ENCODE assay signal across 13 cellular contexts in the genomic region with DNA sequence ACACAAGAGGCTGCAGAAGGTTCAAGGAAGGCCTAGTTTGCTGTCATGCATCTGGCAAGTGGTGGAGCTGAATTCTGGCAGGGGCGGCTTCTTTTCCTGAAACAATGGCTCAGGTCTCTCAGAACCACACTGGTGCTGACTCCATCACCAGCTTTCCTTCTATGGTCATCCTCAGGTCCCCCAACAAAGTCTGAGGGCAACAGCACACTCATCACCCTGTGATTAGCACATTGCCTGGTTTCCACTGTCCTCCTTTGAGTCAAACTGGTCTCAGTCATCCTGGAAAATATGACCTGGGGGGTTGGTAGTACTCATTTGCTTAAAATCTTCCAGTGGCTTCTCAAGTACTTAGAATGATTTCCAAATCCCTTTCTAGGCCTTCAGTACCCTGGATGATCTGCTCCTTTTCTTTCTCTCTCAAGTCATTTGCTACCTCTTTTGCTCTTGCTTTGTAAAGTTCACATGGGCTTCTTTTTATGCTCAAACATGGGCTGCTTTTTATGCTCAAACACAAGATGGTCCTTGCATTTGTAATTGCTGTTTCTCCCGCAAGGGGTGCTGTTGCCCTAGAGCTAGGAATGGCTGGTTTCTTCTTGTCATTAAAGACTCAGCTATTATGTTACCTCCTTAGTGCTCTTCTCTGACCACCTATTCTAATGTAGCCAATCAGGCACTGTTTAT.
DNase-seq lines count a peak whose midpoint lies in the region; ATAC-seq and TF ChIP-seq lines count a peak whose summit lies in the region.
"Had no signal": no experiment of that assay in that cellular context is flagged by ENCODE, and none has a peak within 500 bp of the region (broad histone marks: within the 10 kb centered on the region; RNA-seq: fewer than 3 reads in every experiment).

No MANE protein-coding gene starts in this region.

- CTCF ChIA-PET in HCT116 (lab: Charles Lee), result interaction anchor here (0.9 to 1.7 kb wide), 3 partner anchors 14 to 527 kb away, joined by 3 to 8 read pairs (median 4); no protein-coding TSS in a partner anchor

- TF ChIP-seq RAD21 in HCT116 (IDR thresholded peaks at IDR 0.05; ENCODE audit: low read depth), result peak; percentile 27; the same call in 1 of the 2 replicates

- no peaks in the 10 kb centered on the region for H3K4me1 ChIP-seq in HCT116 (ENCODE audit: control insufficient read depth in 1 of 2, insufficient read depth in 2 of 2, low read length in 2 of 2)
- H3K4me1 ChIP-seq in RWPE2 (ENCODE audit: insufficient read depth, poor library complexity, severe bottlenecking), result no peaks in the 10 kb centered on the region
- no peaks in the 10 kb centered on the region for H3K4me1 ChIP-seq in foreskin keratinocyte
- H3K4me1 ChIP-seq: SJCRH30 had no signal

- DNase-seq in COLO668 (lab: John Stamatoyannopoulos, UW; ENCODE audit: unreplicated experiment) (peak; percentile 14), HCT116 (ENCODE audit: low read depth, low spot score) (peak; percentile 32), RWPE2 (ENCODE audit: low spot score) (no peak), foreskin keratinocyte (peak in 1 of 2 donors; percentile 10), C1 segment of cervical spinal cord (lab: John Stamatoyannopoulos, UW) (no peak), kidney glomerular epithelial cell (lab: John Stamatoyannopoulos, UW) (no peak)
- no peak for DNase-seq in effector CD4-positive, alpha-beta T cell
- DNase-seq: natural killer cell; NCI-H1417; stimulated activated CD4-positive, alpha-beta T cell treated with anti-CD3 and anti-CD28 coated beads, Interleukin-2, amount 100 ng/mL, for 24 hours had no signal

- no peak overlapping the region for H2AFZ ChIP-seq in HCT116 (ENCODE audit: low read depth, low read length, poor library complexity, severe bottlenecking)

- H3K79me2 ChIP-seq in HCT116 (ENCODE audit: insufficient read depth, low read length), result no peaks in the 10 kb centered on the region

- no peaks in the 10 kb centered on the region for H3K9me3 ChIP-seq in HCT116 (ENCODE audit: control insufficient read depth in 1 of 2, insufficient read depth in 1 of 2, low read depth in 1 of 2, low read length in 2 of 2)
- no peaks in the 10 kb centered on the region for H3K9me3 ChIP-seq in RWPE2 (ENCODE audit: severe bottlenecking)
- H3K9me3 ChIP-seq: SJCRH30, thoracic aorta had no signal

- peaks cover 3% of the 10 kb centered on the region; the same call in 1 of the 2 replicates for H3K9me2 ChIP-seq in HCT116 (ENCODE audit: insufficient read depth)

- H3K4me3 ChIP-seq in HCT116 (replicated peaks in 1 of 2; ENCODE audit: low read depth in 1 of 2, low read length in 2 of 2) (no peak overlapping the region), RWPE2 (ENCODE audit: severe bottlenecking) (no peak overlapping the region)
- H3K4me3 ChIP-seq: SJCRH30, thoracic aorta had no signal

- intact Hi-C loops in HCT116 (cut with micrococcal nuclease), result loop anchor here (5.0 kb wide), 1 partner anchor 776 kb away; no protein-coding TSS in a partner anchor

- H3K36me3 ChIP-seq in HCT116 (ENCODE audit: control insufficient read depth in 1 of 2, insufficient read depth in 2 of 2, low read length in 2 of 2) (no peaks in the 10 kb centered on the region), RWPE2 (ENCODE audit: low read depth) (no peaks in the 10 kb centered on the region)
- H3K36me3 ChIP-seq: SJCRH30, thoracic aorta had no signal

- BruUV-seq in HCT116 (replicated peaks; lab: Mats Ljungman, UMichigan), result no TSS peak

- H3K4me2 ChIP-seq in HCT116 (ENCODE audit: low read length), result no peak overlapping the region

- TF ChIP-seq POLR2A in HCT116 (IDR thresholded peaks at IDR 0.05; ENCODE audit: borderline replicate concordance, extremely low read depth, insufficient read depth, insufficient read length), result no peak

- ATAC-seq in HCT116, result peak; percentile 74
- ATAC-seq in RWPE2 (ENCODE audit: low read depth), result no peak
- peak; percentile 42 for ATAC-seq in foreskin keratinocyte
- ATAC-seq in GM21381 (IDR thresholded peaks at IDR 0.05; ENCODE audit: unreplicated experiment), result no peak
- ATAC-seq: natural killer cell had no signal

- H4K20me1 ChIP-seq in HCT116 (ENCODE audit: insufficient read depth), result no peaks in the 10 kb centered on the region

- peak; percentile 7 to 78 (median 74); a peak in 4 of 6 replicates for TF ChIP-seq CTCF in HCT116 (IDR thresholded peaks at IDR 0.05 in 2 of 3, conservative IDR thresholded peaks at IDR 0.05 in 1 of 3; ENCODE audit: borderline replicate concordance in 1 of 3, insufficient read depth in 1 of 3, low read depth in 2 of 3, low read length in 2 of 3)
- TF ChIP-seq CTCF in RWPE2 (IDR thresholded peaks at IDR 0.05; ENCODE audit: poor library complexity, severe bottlenecking), result peak; percentile 32
- TF ChIP-seq CTCF in foreskin keratinocyte (conservative IDR thresholded peaks at IDR 0.05), result peak; percentile 59

- RAD21 ChIA-PET in HCT116 (lab: Charles Lee; ENCODE audit: low non-redundant PET in 1 of 2, low total read pairs in 2 of 2, uncharacterized antibody in 2 of 2, unreplicated experiment in 2 of 2), result interaction anchor here in 1 of 2 experiments (0.6 kb wide), 1 partner anchor 399 kb away, joined by 4 read pairs; no protein-coding TSS in a partner anchor

- H3K27ac ChIP-seq in HCT116 (ENCODE audit: low read depth, low read length) (no peak overlapping the region), RWPE2 (ENCODE audit: poor library complexity, severe bottlenecking) (no peak overlapping the region), foreskin keratinocyte (no peak overlapping the region)
- H3K27ac ChIP-seq: SJCRH30, thoracic aorta had no signal

- no peak overlapping the region for H3K9ac ChIP-seq in HCT116 (ENCODE audit: low read length)

- POLR2A ChIA-PET in HCT116 (lab: Charles Lee), result no interaction called here

- H3K27me3 ChIP-seq in HCT116 (ENCODE audit: insufficient read depth, low read length), result no peaks in the 10 kb centered on the region
- no peaks in the 10 kb centered on the region for H3K27me3 ChIP-seq in RWPE2 (ENCODE audit: insufficient read depth, poor library complexity, severe bottlenecking)
- H3K27me3 ChIP-seq in foreskin keratinocyte, result peaks cover 1% of the 10 kb centered on the region
- H3K27me3 ChIP-seq: SJCRH30 had no signal

TF ChIP-seq in HCT116, 20 proteins besides CTCF, POLR2A, EP300 and RAD21:
- no peak for TF ChIP-seq CBX3 (IDR thresholded peaks at IDR 0.05; ENCODE audit: low read depth)
- no peak for TF ChIP-seq EZH2phosphoT487 (IDR thresholded peaks at IDR 0.05; ENCODE audit: borderline replicate concordance)
- TF ChIP-seq ZFX (IDR thresholded peaks at IDR 0.05), result no peak
- TF ChIP-seq TCF7L2 (IDR thresholded peaks at IDR 0.05; ENCODE audit: borderline replicate concordance, extremely low read depth, insufficient read depth, insufficient read length), result no peak
- no peak for TF ChIP-seq YY1 (IDR thresholded peaks at IDR 0.05; ENCODE audit: extremely low read depth, insufficient replicate concordance, low read depth, low read length)
- TF ChIP-seq, protein P1, sequence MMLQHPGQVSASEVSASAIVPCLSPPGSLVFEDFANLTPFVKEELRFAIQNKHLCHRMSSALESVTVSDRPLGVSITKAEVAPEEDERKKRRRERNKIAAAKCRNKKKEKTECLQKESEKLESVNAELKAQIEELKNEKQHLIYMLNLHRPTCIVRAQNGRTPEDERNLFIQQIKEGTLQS (IDR thresholded peaks at IDR 0.05), result no peak
- no peak for TF ChIP-seq ZNF274 (IDR thresholded peaks at IDR 0.05; ENCODE audit: low read depth, low read length)
- no peak for TF ChIP-seq EGR1 (IDR thresholded peaks at IDR 0.05; ENCODE audit: low read depth)
- TF ChIP-seq POLR2AphosphoS5 (IDR thresholded peaks at IDR 0.05; ENCODE audit: low read depth, low read length), result no peak
- no peak for TF ChIP-seq REST (IDR thresholded peaks at IDR 0.05; ENCODE audit: low read depth)

Comparison
In these comparisons a context has a peak if more than half of its experiments do, and no peak if none do; other contexts are left out.
1. DNase-seq: peak in COLO668 (single experiment) and HCT116 (single experiment); none in RWPE2 (single experiment), C1 segment of cervical spinal cord (0 of 14), effector CD4-positive, alpha-beta T cell (single experiment) and kidney glomerular epithelial cell (single experiment).
2. ATAC-seq: peak in HCT116 (single experiment) and foreskin keratinocyte (single experiment); none in RWPE2 (single experiment) and GM21381 (single experiment).
3. Peak in every context shown above with its lines, with median percentiles within 50 percentile points of each other: CTCF ChIP-seq.